In the genomic region with DNA sequence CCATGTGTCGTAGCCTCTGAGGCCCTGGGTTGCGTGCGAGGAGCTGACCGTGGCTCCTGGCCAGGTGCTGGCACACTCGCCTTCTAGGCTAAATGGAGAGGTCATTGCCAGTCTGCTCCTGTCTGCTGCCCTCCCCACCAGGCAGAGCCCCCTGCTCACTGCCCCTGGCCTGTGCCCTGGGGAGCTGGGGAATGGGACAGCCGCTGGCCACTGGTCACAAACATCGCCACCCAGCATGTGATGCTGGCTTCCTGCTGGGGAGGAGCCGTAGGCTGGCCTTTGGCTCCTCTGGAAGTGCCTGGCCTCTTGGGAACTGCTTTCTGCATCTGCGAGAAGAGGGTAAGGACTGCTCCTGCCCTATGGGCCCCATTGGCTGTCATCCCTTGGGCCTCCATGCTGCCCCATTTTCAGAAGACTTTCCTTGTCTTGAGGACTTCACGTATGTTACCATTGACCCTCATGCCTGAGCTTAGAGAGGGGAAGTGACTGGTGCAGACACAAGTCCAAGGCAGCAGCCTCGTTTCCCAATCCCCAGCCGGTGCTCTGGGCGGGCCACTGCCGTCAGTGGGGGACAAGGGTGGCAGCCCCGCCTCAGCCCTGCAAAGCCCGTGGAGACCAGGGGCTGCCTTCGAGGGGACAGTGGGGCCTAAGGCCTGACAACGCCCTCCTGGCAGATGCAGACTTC, we compare ENCODE assay signal across 10 cellular contexts. TPM values are rescaled to one million over a fixed set of nuclear protein-coding genes. Genes with fewer than 3 reads are reported as not detected.
A peak's percentile ranks its signal among the peaks of the same experiment; 100 is the strongest.
DNase-seq lines count a peak whose midpoint lies in the region; ATAC-seq and TF ChIP-seq lines count a peak whose summit lies in the region.
"Had no signal": no experiment of that assay in that cellular context is flagged by ENCODE, and none has a peak within 500 bp of the region (broad histone marks: within the 10 kb centered on the region; RNA-seq: fewer than 3 reads in every experiment).

No MANE protein-coding gene starts in this region.

- H2BK5ac ChIP-seq in H9 (ENCODE audit: insufficient read length, low read length) = no peak overlapping the region

- peak in 1 of 2 donors; percentile 22 for TF ChIP-seq POLR2A in gastrocnemius medialis (IDR thresholded peaks at IDR 0.05)

- no peak overlapping the region for H3K4ac ChIP-seq in H9 (ENCODE audit: low read depth, low read length)

- no peak overlapping the region for H3K4me3 Mint-ChIP-seq in H9

- no peak overlapping the region for H2AFZ ChIP-seq in H9 (ENCODE audit: low read length)

- H3K79me2 ChIP-seq in H9 (ENCODE audit: insufficient read depth, low read length) = no peaks in the 10 kb centered on the region

- H4K20me1 ChIP-seq in H9 (ENCODE audit: control insufficient read depth, insufficient read depth, insufficient read length) = peaks cover 5% of the 10 kb centered on the region

- no peak overlapping the region for H2BK120ac ChIP-seq in H9 (ENCODE audit: low read depth, low read length, poor library complexity, severe bottlenecking)

- no peak overlapping the region for H2BK15ac ChIP-seq in H9 (ENCODE audit: low read depth, low read length)

- WGBS in H9 (ENCODE audit: extremely low coverage, insufficient read length, low lambda C conversion rate) = no CpG with 5 or more reads among the region's 18 CpGs

- H2AK5ac ChIP-seq in H9 (ENCODE audit: insufficient read length, low read length) = no peak overlapping the region

- H3K27me3 ChIP-seq in H9 (ENCODE audit: insufficient read depth, low read length) = no peaks in the 10 kb centered on the region
- H3K27me3 ChIP-seq in WERI-Rb-1 (ENCODE audit: insufficient read depth, low read depth, severe bottlenecking) = no peaks in the 10 kb centered on the region
- H3K27me3 ChIP-seq in gastrocnemius medialis = no peaks in the 10 kb centered on the region

- no peak overlapping the region for H3K23ac ChIP-seq in H9 (ENCODE audit: insufficient read length, low read depth, low read length)

- H3K14ac ChIP-seq in H9 (ENCODE audit: insufficient read depth, low read length) = no peak overlapping the region; the same call in 1 of the 2 replicates

- H3K79me1 ChIP-seq in H9 (ENCODE audit: insufficient read depth, low read depth, low read length, poor library complexity, severe bottlenecking) = no peaks in the 10 kb centered on the region

- in situ Hi-C loops in gastrocnemius medialis (cut with MboI; ENCODE audit: low sequenced_read_pairs in 4 of 4) = loop anchor here in 1 of 4 donors (10.0 kb wide), 1 partner anchor 283 kb away; no protein-coding TSS in a partner anchor

- H4K8ac ChIP-seq in H9 (replicated peaks; ENCODE audit: insufficient read length, low read depth, low read length) = no peak overlapping the region

- H2BK20ac ChIP-seq in H9 (ENCODE audit: low read depth, low read length, poor library complexity, severe bottlenecking) = no peak overlapping the region

- H3K4me2 ChIP-seq in H9 (ENCODE audit: insufficient read depth, insufficient read length, low read length) = no peak overlapping the region

- DNase-seq in H9 (peak; percentile 53), WERI-Rb-1 (no peak), islet precursor cell (peak; percentile 73), gastrocnemius medialis (peak in 1 of 2 donors; percentile 64), AG08395 (ENCODE audit: low spot score) (no peak), NCI-H1694 (lab: John Stamatoyannopoulos, UW) (no peak), NCI-H1436 (lab: John Stamatoyannopoulos, UW) (no peak)

- no peak overlapping the region for H3K18ac ChIP-seq in H9 (ENCODE audit: insufficient read length, low read depth, low read length)

- no peak overlapping the region for H3K27ac ChIP-seq in H9 (ENCODE audit: insufficient read length, low read depth, low read length)
- H3K27ac ChIP-seq in WERI-Rb-1 = peak overlapping the region; percentile 37; the same call in 1 of the 2 replicates
- peak overlapping the region; percentile 74 to 87 (median 86) for H3K27ac ChIP-seq in gastrocnemius medialis
- H3K27ac ChIP-seq: SK-N-MC had no signal

- H3K9me3 ChIP-seq in H9 (ENCODE audit: control insufficient read depth, low read depth, low read length) = no peaks in the 10 kb centered on the region
- H3K9me3 ChIP-seq in WERI-Rb-1 (ENCODE audit: severe bottlenecking) = no peaks in the 10 kb centered on the region
- H3K9me3 ChIP-seq in gastrocnemius medialis = no peaks in the 10 kb centered on the region

- no peak overlapping the region for H4K5ac ChIP-seq in H9 (ENCODE audit: insufficient read length, low read depth, low read length)

- H3K36me3 ChIP-seq in WERI-Rb-1 (no peaks in the 10 kb centered on the region), gastrocnemius medialis (no peaks in the 10 kb centered on the region)

- no peak overlapping the region for H3K56ac ChIP-seq in H9 (ENCODE audit: insufficient read length, low read depth, low read length)

- no peaks in the 10 kb centered on the region for H3K9me3 Mint-ChIP-seq in H9
- H3K9me3 Mint-ChIP-seq: IgD-negative memory B cell had no signal

- H3K4me3 ChIP-seq in WERI-Rb-1 (ENCODE audit: low read depth, low read length) = no peak overlapping the region
- H3K4me3 ChIP-seq in gastrocnemius medialis = peak overlapping the region in 2 of 4 donors; percentile 61 to 68

- H2BK12ac ChIP-seq in H9 (ENCODE audit: insufficient read length, low read depth, low read length) = no peak overlapping the region

- peaks cover 17 to 21% of the 10 kb centered on the region in 2 experiments for H3K4me1 Mint-ChIP-seq in H9

- peaks cover 4% of the 10 kb centered on the region; the same call in 1 of the 2 replicates for H3K4me1 ChIP-seq in H9 (ENCODE audit: insufficient read depth, low read length)
- H3K4me1 ChIP-seq in gastrocnemius medialis = peaks cover 37 to 49% of the 10 kb centered on the region in 2 donors

- no peak overlapping the region for H4K91ac ChIP-seq in H9 (ENCODE audit: insufficient read length, low read depth, low read length)

- H3K9ac ChIP-seq in H9 (ENCODE audit: extremely low read depth, insufficient read length, low read length) = no peak overlapping the region

- intact Hi-C loops in gastrocnemius medialis (cut with DNase I; ENCODE audit: low total_unique reads) = no loop called here

- TF ChIP-seq CTCF in H9 (conservative IDR thresholded peaks at IDR 0.05) (no peak), WERI-Rb-1 (IDR thresholded peaks at IDR 0.05; ENCODE audit: low read depth, low read length) (no peak), gastrocnemius medialis (IDR thresholded peaks at IDR 0.05 in 4 of 5, conservative IDR thresholded peaks at IDR 0.05 in 1 of 5) (no peak)

- H3K27me3 Mint-ChIP-seq in H9 (ENCODE audit: low read depth) = peaks cover 26% of the 10 kb centered on the region

- H3K27ac Mint-ChIP-seq in H9 = no peak overlapping the region
- H3K27ac Mint-ChIP-seq: IgD-negative memory B cell had no signal

- no peaks in the 10 kb centered on the region for H3K23me2 ChIP-seq in H9 (ENCODE audit: insufficient read length, low read depth, low read length, poor library complexity, severe bottlenecking)

- ATAC-seq in gastrocnemius medialis (peak in 1 of 2 donors; percentile 17), HG03469 (IDR thresholded peaks at IDR 0.05; ENCODE audit: unreplicated experiment) (no peak)

- no peak overlapping the region for H3T11ph ChIP-seq in H9 (ENCODE audit: low read length)

- H3K36me3 Mint-ChIP-seq in H9 (ENCODE audit: insufficient read depth in 1 of 3, low read depth in 3 of 3) = peaks cover 0 to 3% (median 0%) of the 10 kb centered on the region in 3 experiments; a peak in 2 of 7 replicates

RNA-seq across cellular contexts. Expression of gene TNFAIP2, which starts 2.0 kb away (rescaled TPM):
- total RNA-seq in H9 (2021) (29.3 and 29.7 TPM in 2 replicates), gastrocnemius medialis (10 to 100 TPM; 14.8 to 72.9 (median 22.3) TPM)

RNA-seq across cellular contexts. Expression of gene EXOC3L4, which starts 26.8 kb away (rescaled TPM):
- total RNA-seq in H9 (2021) = 0.39 and 0.42 TPM in 2 replicates
- 1 to 10 TPM in 1 of 4 donors, under 1 TPM in 1, not detected in 2; 0.35 to 2.4 TPM for total RNA-seq in gastrocnemius medialis

RNA-seq across cellular contexts. Expression of gene LBHD2, which starts 37.3 kb away (rescaled TPM):
- not detected in 2 replicates for total RNA-seq in H9 (2021)
- not detected for total RNA-seq in gastrocnemius medialis

Comparison
In these comparisons a context has a peak if more than half of its experiments do, and no peak if none do; other contexts are left out.
1. DNase-seq: peak in H9 (single experiment) and islet precursor cell (single experiment); none in WERI-Rb-1 (single experiment), AG08395 (single experiment), NCI-H1694 (single experiment) and NCI-H1436 (single experiment).